ENCODE assay signal across 8 cellular contexts in the genomic region with DNA sequence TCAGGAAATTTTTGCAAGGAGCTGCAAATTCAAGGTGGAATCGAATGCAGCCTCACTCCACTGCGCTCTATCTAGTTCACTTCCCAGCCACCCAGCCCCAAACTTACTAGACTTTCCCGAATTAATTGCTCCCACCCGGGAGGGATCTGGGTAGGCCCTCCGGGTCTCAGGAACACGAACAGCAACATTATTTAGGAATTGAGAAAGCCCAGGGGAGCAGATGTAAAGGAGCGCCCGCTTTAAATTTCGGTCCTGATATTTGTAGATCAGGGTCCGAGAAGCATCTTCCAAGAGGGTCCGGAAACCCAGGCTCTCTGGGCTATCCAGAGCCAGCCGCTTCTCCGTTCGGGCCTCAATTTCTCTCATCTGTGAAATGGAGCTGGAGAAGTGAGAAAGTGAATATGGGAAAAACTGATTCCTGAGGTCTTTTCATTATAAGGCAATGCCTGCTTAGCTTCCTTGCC. TPM values are rescaled to one million over a fixed set of nuclear protein-coding genes. Genes with fewer than 3 reads are reported as not detected.
DNase-seq lines count a peak whose midpoint lies in the region; ATAC-seq, FAIRE-seq and TF ChIP-seq lines count a peak whose summit lies in the region.

No MANE protein-coding gene starts in this region.

- ATAC-seq in activated CD4-positive, alpha-beta T cell treated with anti-CD3 and anti-CD28 coated beads for 36 hours, result no peak

- no peak for DNase-seq in activated CD4-positive, alpha-beta T cell treated with anti-CD3 and anti-CD28 coated beads for 36 hours
- no peak for DNase-seq in activated CD4-positive, alpha-beta T cell treated with anti-CD3 and anti-CD28 coated beads for 4 hours
- no peak for DNase-seq in kidney
- DNase-seq in KG1 (lab: John Stamatoyannopoulos, UW), result no peak
- no peak for DNase-seq in NCI-H446 treated with DMSO at 0.1 percent for 48 hours (lab: John Stamatoyannopoulos, UW)
- no peak for DNase-seq in SK-N-DZ (ENCODE audit: low spot score)

- CTCF ChIA-PET in activated CD4-positive, alpha-beta T cell treated with anti-CD3 and anti-CD28 coated beads for 36 hours (lab: Charles Lee), result interaction anchor here (0.6 to 12.9 kb wide), 11 partner anchors 8 to 119 kb away, joined by 3 to 712 read pairs (median 3); partner anchors contain the start of gene BCL2L1

- no peaks in the 10 kb centered on the region for H3K9me3 Mint-ChIP-seq in activated CD4-positive, alpha-beta T cell treated with anti-CD3 and anti-CD28 coated beads for 36 hours (ENCODE audit: low read depth)
- H3K9me3 Mint-ChIP-seq in activated naive CD8-positive, alpha-beta T cell (ENCODE audit: low read depth), result no peaks in the 10 kb centered on the region

- H3K9me3 ChIP-seq in kidney (ENCODE audit: control insufficient read depth in 1 of 2, low read length in 2 of 2), result no peaks in the 10 kb centered on the region

- POLR2A ChIA-PET in activated CD4-positive, alpha-beta T cell treated with anti-CD3 and anti-CD28 coated beads for 36 hours (lab: Charles Lee), result interaction anchor here (1.0 to 2.3 kb wide), 3 partner anchors 27 to 38 kb away, joined by 3 to 13 read pairs (median 4); no protein-coding TSS in a partner anchor

- H3K4me3 Mint-ChIP-seq in activated CD4-positive, alpha-beta T cell treated with anti-CD3 and anti-CD28 coated beads for 36 hours, result peak overlapping the region; percentile 91
- peak overlapping the region; percentile 93 for H3K4me3 Mint-ChIP-seq in activated naive CD8-positive, alpha-beta T cell

- TF ChIP-seq CTCF in kidney (IDR thresholded peaks at IDR 0.05; ENCODE audit: borderline replicate concordance, extremely low read depth, insufficient read depth), result no peak

- peak overlapping the region; percentile 93 to 94 for H3K27ac ChIP-seq in kidney (ENCODE audit: low read depth in 2 of 2, low read length in 2 of 2)
- peak overlapping the region; percentile 80 for H3K27ac ChIP-seq in temporal lobe (ENCODE audit: low read depth, low read length)

- H3K9ac ChIP-seq in kidney (ENCODE audit: low read length in 2 of 2), result peak overlapping the region; percentile 91 to 92

- H3K4me1 Mint-ChIP-seq in activated CD4-positive, alpha-beta T cell treated with anti-CD3 and anti-CD28 coated beads for 36 hours, result peaks cover 26% of the 10 kb centered on the region
- H3K4me1 Mint-ChIP-seq in activated naive CD8-positive, alpha-beta T cell (ENCODE audit: low read depth), result peaks cover 26% of the 10 kb centered on the region

- H3K36me3 Mint-ChIP-seq in activated CD4-positive, alpha-beta T cell treated with anti-CD3 and anti-CD28 coated beads for 36 hours (ENCODE audit: low read depth), result no peaks in the 10 kb centered on the region
- no peaks in the 10 kb centered on the region for H3K36me3 Mint-ChIP-seq in activated naive CD8-positive, alpha-beta T cell

- peaks cover 43% of the 10 kb centered on the region for H3K27me3 Mint-ChIP-seq in activated CD4-positive, alpha-beta T cell treated with anti-CD3 and anti-CD28 coated beads for 36 hours
- H3K27me3 Mint-ChIP-seq in activated naive CD8-positive, alpha-beta T cell, result peaks cover 20% of the 10 kb centered on the region

- H3K27ac Mint-ChIP-seq in activated CD4-positive, alpha-beta T cell treated with anti-CD3 and anti-CD28 coated beads for 36 hours, result peak overlapping the region; percentile 7
- peak overlapping the region; percentile 64 for H3K27ac Mint-ChIP-seq in activated naive CD8-positive, alpha-beta T cell

- peaks cover 13 to 14% of the 10 kb centered on the region in 2 donors for H3K4me1 ChIP-seq in kidney (ENCODE audit: control insufficient read depth in 1 of 2, insufficient read depth in 1 of 2, low read depth in 1 of 2, low read length in 2 of 2)

- peak overlapping the region; percentile 85 to 95 for H3K4me3 ChIP-seq in kidney (ENCODE audit: low read length in 2 of 2)

- no peak for FAIRE-seq in kidney (lab: Jason Lieb, UNC)

- intact Hi-C loops in activated CD4-positive, alpha-beta T cell treated with anti-CD3 and anti-CD28 coated beads for 36 hours (cut with DNase I, micrococcal nuclease), result loop anchor here (1.0 kb wide), 3 partner anchors 9 to 113 kb away; no protein-coding TSS in a partner anchor
- intact Hi-C loops in kidney (cut with DNase I), result no loop called here

- no peaks in the 10 kb centered on the region for H3K36me3 ChIP-seq in kidney (ENCODE audit: control insufficient read depth in 1 of 2, insufficient read depth in 2 of 2, low read length in 2 of 2)

RNA-seq across cellular contexts. Expression of gene ID1, which starts 0.5 kb away (rescaled TPM):
- total RNA-seq in activated CD4-positive, alpha-beta T cell treated with anti-CD3 and anti-CD28 coated beads for 36 hours, result 1 to 10 TPM; 2.2 to 3.5 TPM
- 189 TPM for total RNA-seq in kidney
- 293 TPM for polyA plus RNA-seq in kidney (ENCODE audit: insufficient read depth, low read depth, low replicate concordance)
- 35.7 TPM for total RNA-seq in temporal lobe
- polyA plus RNA-seq in SK-N-DZ (2014; cell fraction: cytosol; rRNA removed), result 97.4 and 104 TPM in 2 replicates
- 170 and 208 TPM in 2 replicates for polyA plus RNA-seq in SK-N-DZ (2014; cell fraction: nucleus; rRNA removed)

RNA-seq across cellular contexts. Expression of gene COX4I2, which starts 33.1 kb away (rescaled TPM):
- not detected for total RNA-seq in activated CD4-positive, alpha-beta T cell treated with anti-CD3 and anti-CD28 coated beads for 36 hours
- total RNA-seq in kidney, result 1.3 TPM
- 6.9 TPM for polyA plus RNA-seq in kidney (ENCODE audit: insufficient read depth, low read depth, low replicate concordance)
- not detected for total RNA-seq in temporal lobe
- polyA plus RNA-seq in SK-N-DZ (2014; cell fraction: cytosol; rRNA removed), result 6.6 and 10.3 TPM in 2 replicates
- polyA plus RNA-seq in SK-N-DZ (2014; cell fraction: nucleus; rRNA removed), result 1.2 and 1.3 TPM in 2 replicates
